In genomic region chr1:144101397-144102050, GRCh38 we compare ENCODE assay signal across 9 cellular contexts.
DNase-seq lines count a peak whose midpoint lies in the region; ATAC-seq and TF ChIP-seq lines count a peak whose summit lies in the region.
"Had no signal": no experiment of that assay in that cellular context is flagged by ENCODE, and none has a peak within 500 bp of the region (broad histone marks: within the 10 kb centered on the region; RNA-seq: fewer than 3 reads in every experiment).

No MANE protein-coding gene starts in this region.

- peaks cover 0 to 4% (median 0%) of the 10 kb centered on the region in 5 donors for H3K27me3 Mint-ChIP-seq in naive thymus-derived CD8-positive, alpha-beta T cell
- no peaks in the 10 kb centered on the region for H3K27me3 Mint-ChIP-seq in endodermal cell (ENCODE audit: insufficient read depth)

- H3K27ac ChIP-seq in endodermal cell (ENCODE audit: low read depth, low read length), result no peak overlapping the region

- 80 to 83% methylated on average over 8 of the region's 8 CpGs for WGBS in endodermal cell (ENCODE audit: insufficient coverage in 1 of 2, insufficient read length in 1 of 2), 2 experiments

- H3K27me3 ChIP-seq in endodermal cell (ENCODE audit: control insufficient read depth, insufficient read depth, low read length, poor library complexity, severe bottlenecking), result no peaks in the 10 kb centered on the region

- peaks cover 0 to 1% (median 0%) of the 10 kb centered on the region in 4 donors for H3K4me1 Mint-ChIP-seq in naive thymus-derived CD8-positive, alpha-beta T cell
- no peaks in the 10 kb centered on the region for H3K4me1 Mint-ChIP-seq in endodermal cell

- no peak for ATAC-seq in naive thymus-derived CD8-positive, alpha-beta T cell
- no peak for ATAC-seq in GM19395 (IDR thresholded peaks at IDR 0.05; ENCODE audit: unreplicated experiment)

- H3K9ac ChIP-seq in endodermal cell (ENCODE audit: extremely low read depth, low read length, poor library complexity, severe bottlenecking), result no peak overlapping the region

- H3K9me3 Mint-ChIP-seq in naive thymus-derived CD8-positive, alpha-beta T cell, result peaks cover 0 to 7% (median 0%) of the 10 kb centered on the region in 9 donors
- peaks cover 4% of the 10 kb centered on the region for H3K9me3 Mint-ChIP-seq in endodermal cell

- H3K4me3 ChIP-seq in endodermal cell (ENCODE audit: low read length), result no peak overlapping the region

- peak; percentile 6 for DNase-seq in activated naive CD4-positive, alpha-beta T cell treated with Interleukin-2 at 50 U/mL for 16 hours
- no peak for DNase-seq in activated naive CD4-positive, alpha-beta T cell (lab: John Stamatoyannopoulos, UW)
- DNase-seq in cerebellum (ENCODE audit: low spot score) (peak; percentile 5), endodermal cell (no peak), epidermal melanocyte (ENCODE audit: insufficient read length, low spot score) (no peak), NCI-H1048 (lab: John Stamatoyannopoulos, UW) (no peak)
- peak in 9 of 10 donors; percentile 0 to 68 (median 3) for DNase-seq in naive thymus-derived CD8-positive, alpha-beta T cell
- DNase-seq: NCI-H1105 treated with DMSO at 0.1 percent for 48 hours had no signal

- no peaks in the 10 kb centered on the region for H3K36me3 ChIP-seq in endodermal cell (ENCODE audit: control insufficient read depth, insufficient read depth, low read length)

- no peak for TF ChIP-seq CTCF in endodermal cell (conservative IDR thresholded peaks at IDR 0.05)

- H3K27ac Mint-ChIP-seq in naive thymus-derived CD8-positive, alpha-beta T cell, result no peak overlapping the region
- H3K27ac Mint-ChIP-seq in endodermal cell, result no peak overlapping the region

- H3K9me3 ChIP-seq in endodermal cell (ENCODE audit: control insufficient read depth, low read length), result no peaks in the 10 kb centered on the region

- no peaks in the 10 kb centered on the region for H3K36me3 Mint-ChIP-seq in naive thymus-derived CD8-positive, alpha-beta T cell
- no peaks in the 10 kb centered on the region for H3K36me3 Mint-ChIP-seq in endodermal cell (ENCODE audit: low read depth)

- no peak overlapping the region for H3K4me3 Mint-ChIP-seq in naive thymus-derived CD8-positive, alpha-beta T cell
- H3K4me3 Mint-ChIP-seq in endodermal cell, result no peak overlapping the region

- H3K4me1 ChIP-seq in endodermal cell (ENCODE audit: control insufficient read depth, insufficient read depth, low read length), result no peaks in the 10 kb centered on the region

- POLR2A ChIA-PET in naive thymus-derived CD8-positive, alpha-beta T cell (lab: Charles Lee), result no interaction called here

Comparison
In these comparisons a context has a peak if more than half of its experiments do, and no peak if none do; other contexts are left out.
1. DNase-seq: peak in activated naive CD4-positive, alpha-beta T cell treated with Interleukin-2 at 50 U/mL for 16 hours (single experiment), cerebellum (single experiment) and naive thymus-derived CD8-positive, alpha-beta T cell (9 of 10); none in activated naive CD4-positive, alpha-beta T cell (0 of 4), endodermal cell (single experiment), epidermal melanocyte (single experiment) and NCI-H1048 (single experiment).